In genomic region chr12:69161835-69162234, GRCh38 we compare ENCODE assay signal across 8 cellular contexts.
DNase-seq lines count a peak whose midpoint lies in the region; ATAC-seq lines count a peak whose summit lies in the region.

No MANE protein-coding gene starts in this region.

- H3K4me1 Mint-ChIP-seq in activated CD4-positive, alpha-beta T cell treated with anti-CD3 and anti-CD28 coated beads, Interleukin-2, amount 10 ng/mL, durations not matched to agents 24 days and 14 days: peaks cover 16% of the 10 kb centered on the region

- H3K36me3 Mint-ChIP-seq in activated CD4-positive, alpha-beta T cell treated with anti-CD3 and anti-CD28 coated beads, Interleukin-2, amount 10 ng/mL, durations not matched to agents 24 days and 14 days (ENCODE audit: low read depth): no peaks in the 10 kb centered on the region

- no peak overlapping the region for H3K4me3 Mint-ChIP-seq in activated CD4-positive, alpha-beta T cell treated with anti-CD3 and anti-CD28 coated beads, Interleukin-2, amount 10 ng/mL, durations not matched to agents 24 days and 14 days

- H3K9me3 Mint-ChIP-seq in activated CD4-positive, alpha-beta T cell treated with anti-CD3 and anti-CD28 coated beads, Interleukin-2, amount 10 ng/mL, durations not matched to agents 24 days and 14 days: no peaks in the 10 kb centered on the region

- ATAC-seq in HG03280 (IDR thresholded peaks at IDR 0.05; ENCODE audit: unreplicated experiment) (peak; percentile 65), HG02571 (IDR thresholded peaks at IDR 0.05; ENCODE audit: unreplicated experiment) (no peak)

- intact Hi-C loops in activated CD4-positive, alpha-beta T cell treated with anti-CD3 and anti-CD28 coated beads, Interleukin-2, amount 10 ng/mL, durations not matched to agents 24 days and 14 days (cut with micrococcal nuclease): loop anchor here (5.0 kb wide), 1 partner anchor 200 kb away; no protein-coding TSS in a partner anchor

- no peak overlapping the region for H3K27ac Mint-ChIP-seq in activated CD4-positive, alpha-beta T cell treated with anti-CD3 and anti-CD28 coated beads, Interleukin-2, amount 10 ng/mL, durations not matched to agents 24 days and 14 days

- DNase-seq in activated CD4-positive, CD25-positive, alpha-beta regulatory T cell treated with anti-CD3 and anti-CD28 coated beads, Interleukin-2, amount 50 U/mL, for 16 hours (ENCODE audit: low read depth, low spot score): peak; percentile 21
- DNase-seq in activated CD4-positive, CD25-positive, alpha-beta regulatory T cell (lab: John Stamatoyannopoulos, UW): no peak
- DNase-seq in activated CD4-positive, alpha-beta T cell treated with anti-CD3 and anti-CD28 coated beads, Interleukin-2, amount 10 ng/mL, durations not matched to agents 24 days and 14 days: peak; percentile 80
- DNase-seq in stimulated activated CD4-positive, alpha-beta T cell treated with anti-CD3 and anti-CD28 coated beads, Interleukin-1b, Interleukin-23, amount 100 ng/mL, for 4 hours (ENCODE audit: low read depth in 2 of 2): peak; percentile 8 to 9
- DNase-seq in cortex of kidney (lab: John Stamatoyannopoulos, UW) (no peak), HuH-7.5 (ENCODE audit: low spot score) (no peak)

- no peaks in the 10 kb centered on the region for H3K27me3 Mint-ChIP-seq in activated CD4-positive, alpha-beta T cell treated with anti-CD3 and anti-CD28 coated beads, Interleukin-2, amount 10 ng/mL, durations not matched to agents 24 days and 14 days

Comparison
In these comparisons a context has a peak if more than half of its experiments do, and no peak if none do; other contexts are left out.
1. DNase-seq: peak in activated CD4-positive, CD25-positive, alpha-beta regulatory T cell treated with anti-CD3 and anti-CD28 coated beads, Interleukin-2, amount 50 U/mL, for 16 hours (single experiment), activated CD4-positive, alpha-beta T cell treated with anti-CD3 and anti-CD28 coated beads, Interleukin-2, amount 10 ng/mL, durations not matched to agents 24 days and 14 days (single experiment) and stimulated activated CD4-positive, alpha-beta T cell treated with anti-CD3 and anti-CD28 coated beads, Interleukin-1b, Interleukin-23, amount 100 ng/mL, for 4 hours (2 of 2); none in activated CD4-positive, CD25-positive, alpha-beta regulatory T cell (0 of 4), cortex of kidney (single experiment) and HuH-7.5 (single experiment).